ENCODE assay signal across 9 cellular contexts in genomic region chr1:175204285-175204684, GRCh38. TPM values are rescaled to one million over a fixed set of nuclear protein-coding genes. Genes with fewer than 3 reads are reported as not detected.
DNase-seq lines count a peak whose midpoint lies in the region; ATAC-seq and FAIRE-seq lines count a peak whose summit lies in the region.
"Had no signal": no experiment of that assay in that cellular context is flagged by ENCODE, and none has a peak within 500 bp of the region (broad histone marks: within the 10 kb centered on the region; RNA-seq: fewer than 3 reads in every experiment).

No MANE protein-coding gene starts in this region.

- H3K4me1 Mint-ChIP-seq in activated T-cell treated with anti-CD3 and anti-CD28 coated beads, Interleukin-2, amount 50 U/mL, for 4 hours (ENCODE audit: low read depth) = peaks cover 35% of the 10 kb centered on the region
- peaks cover 42% of the 10 kb centered on the region for H3K4me1 Mint-ChIP-seq in stimulated activated memory B cell treated with anti-CD40 and anti-IgM and Interleukin-4, amounts not matched to agents 10 μg/mL and 1 μg/mL and 100 μg/mL, for 72 hours

- H3K4me2 ChIP-seq in Karpas-422 (ENCODE audit: low read depth, low read length, poor library complexity, severe bottlenecking) = no peak overlapping the region

- H3K79me2 ChIP-seq in Karpas-422 (ENCODE audit: low read length) = no peaks in the 10 kb centered on the region

- no peaks in the 10 kb centered on the region for H4K20me1 ChIP-seq in Karpas-422 (ENCODE audit: insufficient read depth, low read depth, low read length)

- H3K4me1 ChIP-seq in Karpas-422 (ENCODE audit: low read length) = peaks cover 25% of the 10 kb centered on the region

- FAIRE-seq in frontal cortex (lab: Jason Lieb, UNC) = no peak

- no peaks in the 10 kb centered on the region for H3K9me3 Mint-ChIP-seq in activated T-cell treated with anti-CD3 and anti-CD28 coated beads, Interleukin-2, amount 50 U/mL, for 4 hours
- H3K9me3 Mint-ChIP-seq in stimulated activated memory B cell treated with anti-CD40 and anti-IgM and Interleukin-4, amounts not matched to agents 10 μg/mL and 1 μg/mL and 100 μg/mL, for 72 hours = no peaks in the 10 kb centered on the region
- H3K9me3 Mint-ChIP-seq: activated naive CD4-positive, alpha-beta T cell treated with anti-CD3 and anti-CD28 coated beads, Interleukin-2, amount 50 U/mL, for 24 hours had no signal

- no peak overlapping the region for H3K4me3 Mint-ChIP-seq in activated T-cell treated with anti-CD3 and anti-CD28 coated beads, Interleukin-2, amount 50 U/mL, for 4 hours
- no peak overlapping the region for H3K4me3 Mint-ChIP-seq in stimulated activated memory B cell treated with anti-CD40 and anti-IgM and Interleukin-4, amounts not matched to agents 10 μg/mL and 1 μg/mL and 100 μg/mL, for 72 hours
- H3K4me3 Mint-ChIP-seq: activated naive CD4-positive, alpha-beta T cell treated with anti-CD3 and anti-CD28 coated beads, Interleukin-2, amount 50 U/mL, for 24 hours had no signal

- no peaks in the 10 kb centered on the region for H3K9me3 ChIP-seq in Karpas-422 (ENCODE audit: low read length)

- H3K27ac Mint-ChIP-seq in stimulated activated memory B cell treated with anti-CD40 and anti-IgM and Interleukin-4, amounts not matched to agents 10 μg/mL and 1 μg/mL and 100 μg/mL, for 72 hours = peak overlapping the region; percentile 77
- H3K27ac Mint-ChIP-seq: activated naive CD4-positive, alpha-beta T cell treated with anti-CD3 and anti-CD28 coated beads, Interleukin-2, amount 50 U/mL, for 24 hours had no signal

- H3K4me3 ChIP-seq in Karpas-422 (ENCODE audit: low read length) = no peak overlapping the region

- peak; percentile 67 to 85 for ATAC-seq in activated T-cell treated with anti-CD3 and anti-CD28 coated beads, Interleukin-2, amount 50 U/mL, for 4 hours
- ATAC-seq in HG02610 (IDR thresholded peaks at IDR 0.05; ENCODE audit: unreplicated experiment) = peak; percentile 94
- ATAC-seq in stimulated activated memory B cell treated with anti-CD40 and anti-IgM and Interleukin-4, amounts not matched to agents 10 μg/mL and 1 μg/mL and 100 μg/mL, for 72 hours = peak; percentile 78

- no peaks in the 10 kb centered on the region for H3K36me3 Mint-ChIP-seq in activated T-cell treated with anti-CD3 and anti-CD28 coated beads, Interleukin-2, amount 50 U/mL, for 4 hours (ENCODE audit: insufficient read depth)
- no peaks in the 10 kb centered on the region for H3K36me3 Mint-ChIP-seq in stimulated activated memory B cell treated with anti-CD40 and anti-IgM and Interleukin-4, amounts not matched to agents 10 μg/mL and 1 μg/mL and 100 μg/mL, for 72 hours
- H3K36me3 Mint-ChIP-seq: activated naive CD4-positive, alpha-beta T cell treated with anti-CD3 and anti-CD28 coated beads, Interleukin-2, amount 50 U/mL, for 24 hours had no signal

- DNase-seq in activated T-cell treated with anti-CD3 and anti-CD28 coated beads, Interleukin-2, amount 50 U/mL, for 4 hours = no peak
- no peak for DNase-seq in activated T-cell treated with anti-CD3 and anti-CD28 coated beads for 4 hours
- no peak for DNase-seq in Karpas-422
- no peak for DNase-seq in ecto neural progenitor cell (ENCODE audit: low spot score)
- no peak for DNase-seq in frontal cortex (ENCODE audit: low spot score in 2 of 2)
- no peak for DNase-seq in activated CD4-positive, CD25-positive, alpha-beta regulatory T cell (lab: John Stamatoyannopoulos, UW)

- H3K9ac ChIP-seq in Karpas-422 (ENCODE audit: low read length) = no peak overlapping the region

- no peak overlapping the region for H3K27ac ChIP-seq in Karpas-422 (ENCODE audit: low read length)

- H2AFZ ChIP-seq in Karpas-422 (ENCODE audit: low read length) = peak overlapping the region; percentile 42; the same call in 1 of the 2 replicates

- H3K36me3 ChIP-seq in Karpas-422 (ENCODE audit: insufficient read depth, low read length) = no peaks in the 10 kb centered on the region

- H3K27me3 Mint-ChIP-seq in activated T-cell treated with anti-CD3 and anti-CD28 coated beads, Interleukin-2, amount 50 U/mL, for 4 hours (ENCODE audit: low read depth) = no peaks in the 10 kb centered on the region
- H3K27me3 Mint-ChIP-seq in stimulated activated memory B cell treated with anti-CD40 and anti-IgM and Interleukin-4, amounts not matched to agents 10 μg/mL and 1 μg/mL and 100 μg/mL, for 72 hours = no peaks in the 10 kb centered on the region
- H3K27me3 Mint-ChIP-seq: activated naive CD4-positive, alpha-beta T cell treated with anti-CD3 and anti-CD28 coated beads, Interleukin-2, amount 50 U/mL, for 24 hours had no signal

- no peaks in the 10 kb centered on the region for H3K9me2 ChIP-seq in Karpas-422 (replicated peaks; ENCODE audit: insufficient read depth, low read length)

- H3K27me3 ChIP-seq in Karpas-422 (ENCODE audit: low read length) = no peaks in the 10 kb centered on the region

RNA-seq across cellular contexts. Expression of gene KIAA0040, which starts 11.7 kb away (rescaled TPM):
- 10 to 100 TPM; 16.1 to 19.7 (median 17.0) TPM for total RNA-seq in activated T-cell treated with anti-CD3 and anti-CD28 coated beads, Interleukin-2, amount 50 U/mL, for 4 hours
- total RNA-seq in Karpas-422 (2014; rRNA removed; shearing (Covaris generic); ENCODE audit: low replicate concordance) = 48.5 and 86.6 TPM in 2 replicates
- total RNA-seq in frontal cortex = 0.41 TPM

Comparison
In these comparisons a context has a peak if more than half of its experiments do, and no peak if none do; other contexts are left out.
1. RNA of gene KIAA0040, which starts 11.7 kb away (total RNA-seq): 48.5 to 86.6 TPM in Karpas-422 and 16.1 to 19.7 TPM in activated T-cell treated with anti-CD3 and anti-CD28 coated beads, Interleukin-2, amount 50 U/mL, for 4 hours; 0.41 TPM in frontal cortex (single experiment); every median in the first group is over 10 times any median in the second.
2. Peak in every context shown above with its lines, with median percentiles within 50 percentile points of each other: ATAC-seq.